ENCODE assay signal across 1 cellular context in the genomic region with DNA sequence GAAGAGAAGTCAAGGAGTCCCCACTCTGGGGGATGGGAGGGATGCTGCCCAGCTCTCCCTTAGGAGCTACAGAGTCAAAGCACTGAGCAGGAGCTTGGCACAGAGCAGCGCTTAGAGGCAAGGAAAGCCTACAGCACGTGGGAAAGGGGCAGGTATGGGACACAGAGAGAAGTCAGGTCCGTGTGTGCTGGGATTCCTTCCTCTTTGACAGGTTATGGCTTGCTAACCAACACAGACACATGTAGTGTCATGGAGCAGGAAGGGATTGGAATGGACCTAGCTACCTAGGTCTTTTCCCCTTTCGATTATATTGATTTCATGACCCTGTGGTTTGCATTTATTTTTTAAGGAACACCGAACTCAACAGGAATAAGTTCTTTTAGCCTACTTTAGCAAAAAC.
TF ChIP-seq lines count a peak whose summit lies in the region.

No MANE protein-coding gene starts in this region.

TF ChIP-seq in GM23338, 12 proteins besides CTCF, POLR2A, EP300 and RAD21:
- TF ChIP-seq, protein P1, sequence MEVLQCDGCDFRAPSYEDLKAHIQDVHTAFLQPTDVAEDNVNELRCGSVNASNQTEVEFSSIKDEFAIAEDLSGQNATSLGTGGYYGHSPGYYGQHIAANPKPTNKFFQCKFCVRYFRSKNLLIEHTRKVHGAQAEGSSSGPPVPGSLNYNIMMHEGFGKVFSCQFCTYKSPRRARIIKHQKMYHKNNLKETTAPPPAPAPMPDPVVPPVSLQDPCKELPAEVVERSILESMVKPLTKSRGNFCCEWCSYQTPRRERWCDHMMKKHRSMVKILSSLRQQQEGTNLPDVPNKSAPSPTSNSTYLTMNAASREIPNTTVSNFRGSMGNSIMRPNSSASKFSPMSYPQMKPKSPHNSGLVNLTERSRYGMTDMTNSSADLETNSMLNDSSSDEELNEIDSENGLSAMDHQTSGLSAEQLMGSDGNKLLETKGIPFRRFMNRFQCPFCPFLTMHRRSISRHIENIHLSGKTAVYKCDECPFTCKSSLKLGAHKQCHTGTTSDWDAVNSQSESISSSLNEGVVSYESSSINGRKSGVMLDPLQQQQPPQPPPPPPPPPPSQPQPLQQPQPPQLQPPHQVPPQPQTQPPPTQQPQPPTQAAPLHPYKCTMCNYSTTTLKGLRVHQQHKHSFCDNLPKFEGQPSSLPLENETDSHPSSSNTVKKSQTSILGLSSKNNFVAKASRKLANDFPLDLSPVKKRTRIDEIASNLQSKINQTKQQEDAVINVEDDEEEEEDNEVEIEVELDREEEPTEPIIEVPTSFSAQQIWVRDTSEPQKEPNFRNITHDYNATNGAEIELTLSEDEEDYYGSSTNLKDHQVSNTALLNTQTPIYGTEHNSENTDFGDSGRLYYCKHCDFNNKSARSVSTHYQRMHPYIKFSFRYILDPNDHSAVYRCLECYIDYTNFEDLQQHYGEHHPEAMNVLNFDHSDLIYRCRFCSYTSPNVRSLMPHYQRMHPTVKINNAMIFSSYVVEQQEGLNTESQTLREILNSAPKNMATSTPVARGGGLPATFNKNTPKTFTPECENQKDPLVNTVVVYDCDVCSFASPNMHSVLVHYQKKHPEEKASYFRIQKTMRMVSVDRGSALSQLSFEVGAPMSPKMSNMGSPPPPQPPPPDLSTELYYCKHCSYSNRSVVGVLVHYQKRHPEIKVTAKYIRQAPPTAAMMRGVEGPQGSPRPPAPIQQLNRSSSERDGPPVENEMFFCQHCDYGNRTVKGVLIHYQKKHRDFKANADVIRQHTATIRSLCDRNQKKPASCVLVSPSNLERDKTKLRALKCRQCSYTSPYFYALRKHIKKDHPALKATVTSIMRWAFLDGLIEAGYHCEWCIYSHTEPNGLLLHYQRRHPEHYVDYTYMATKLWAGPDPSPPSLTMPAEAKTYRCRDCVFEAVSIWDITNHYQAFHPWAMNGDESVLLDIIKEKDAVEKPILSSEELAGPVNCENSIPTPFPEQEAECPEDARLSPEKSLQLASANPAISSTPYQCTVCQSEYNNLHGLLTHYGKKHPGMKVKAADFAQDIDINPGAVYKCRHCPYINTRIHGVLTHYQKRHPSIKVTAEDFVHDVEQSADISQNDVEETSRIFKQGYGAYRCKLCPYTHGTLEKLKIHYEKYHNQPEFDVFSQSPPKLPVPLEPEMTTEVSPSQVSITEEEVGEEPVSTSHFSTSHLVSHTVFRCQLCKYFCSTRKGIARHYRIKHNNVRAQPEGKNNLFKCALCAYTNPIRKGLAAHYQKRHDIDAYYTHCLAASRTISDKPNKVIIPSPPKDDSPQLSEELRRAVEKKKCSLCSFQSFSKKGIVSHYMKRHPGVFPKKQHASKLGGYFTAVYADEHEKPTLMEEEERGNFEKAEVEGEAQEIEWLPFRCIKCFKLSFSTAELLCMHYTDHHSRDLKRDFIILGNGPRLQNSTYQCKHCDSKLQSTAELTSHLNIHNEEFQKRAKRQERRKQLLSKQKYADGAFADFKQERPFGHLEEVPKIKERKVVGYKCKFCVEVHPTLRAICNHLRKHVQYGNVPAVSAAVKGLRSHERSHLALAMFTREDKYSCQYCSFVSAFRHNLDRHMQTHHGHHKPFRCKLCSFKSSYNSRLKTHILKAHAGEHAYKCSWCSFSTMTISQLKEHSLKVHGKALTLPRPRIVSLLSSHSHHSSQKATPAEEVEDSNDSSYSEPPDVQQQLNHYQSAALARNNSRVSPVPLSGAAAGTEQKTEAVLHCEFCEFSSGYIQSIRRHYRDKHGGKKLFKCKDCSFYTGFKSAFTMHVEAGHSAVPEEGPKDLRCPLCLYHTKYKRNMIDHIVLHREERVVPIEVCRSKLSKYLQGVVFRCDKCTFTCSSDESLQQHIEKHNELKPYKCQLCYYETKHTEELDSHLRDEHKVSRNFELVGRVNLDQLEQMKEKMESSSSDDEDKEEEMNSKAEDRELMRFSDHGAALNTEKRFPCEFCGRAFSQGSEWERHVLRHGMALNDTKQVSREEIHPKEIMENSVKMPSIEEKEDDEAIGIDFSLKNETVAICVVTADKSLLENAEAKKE (CRISPR knock-in tag; IDR thresholded peaks at IDR 0.05): no peak
- no peak for TF ChIP-seq ZNF331 (CRISPR knock-in tag; IDR thresholded peaks at IDR 0.05; ENCODE audit: low read depth)
- no peak for TF ChIP-seq NANOG (IDR thresholded peaks at IDR 0.05; ENCODE audit: borderline replicate concordance)
- no peak for TF ChIP-seq STAT1 (IDR thresholded peaks at IDR 0.05; ENCODE audit: unreplicated experiment)
- no peak for TF ChIP-seq EZH2 (IDR thresholded peaks at IDR 0.05; ENCODE audit: low read depth, unreplicated experiment)
- TF ChIP-seq, protein P2, sequence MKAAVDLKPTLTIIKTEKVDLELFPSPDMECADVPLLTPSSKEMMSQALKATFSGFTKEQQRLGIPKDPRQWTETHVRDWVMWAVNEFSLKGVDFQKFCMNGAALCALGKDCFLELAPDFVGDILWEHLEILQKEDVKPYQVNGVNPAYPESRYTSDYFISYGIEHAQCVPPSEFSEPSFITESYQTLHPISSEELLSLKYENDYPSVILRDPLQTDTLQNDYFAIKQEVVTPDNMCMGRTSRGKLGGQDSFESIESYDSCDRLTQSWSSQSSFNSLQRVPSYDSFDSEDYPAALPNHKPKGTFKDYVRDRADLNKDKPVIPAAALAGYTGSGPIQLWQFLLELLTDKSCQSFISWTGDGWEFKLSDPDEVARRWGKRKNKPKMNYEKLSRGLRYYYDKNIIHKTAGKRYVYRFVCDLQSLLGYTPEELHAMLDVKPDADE (IDR thresholded peaks at IDR 0.05): no peak
- TF ChIP-seq EZH2phosphoT487 (IDR thresholded peaks at IDR 0.05; ENCODE audit: unreplicated experiment): no peak
- TF ChIP-seq CREB1 (CRISPR knock-in tag; IDR thresholded peaks at IDR 0.05; ENCODE audit: low read depth): no peak
- TF ChIP-seq ZNF114 (CRISPR knock-in tag; IDR thresholded peaks at IDR 0.05): no peak
- TF ChIP-seq POLR2AphosphoS5 (IDR thresholded peaks at IDR 0.05; ENCODE audit: low read depth): no peak
- TF ChIP-seq, protein P3, sequence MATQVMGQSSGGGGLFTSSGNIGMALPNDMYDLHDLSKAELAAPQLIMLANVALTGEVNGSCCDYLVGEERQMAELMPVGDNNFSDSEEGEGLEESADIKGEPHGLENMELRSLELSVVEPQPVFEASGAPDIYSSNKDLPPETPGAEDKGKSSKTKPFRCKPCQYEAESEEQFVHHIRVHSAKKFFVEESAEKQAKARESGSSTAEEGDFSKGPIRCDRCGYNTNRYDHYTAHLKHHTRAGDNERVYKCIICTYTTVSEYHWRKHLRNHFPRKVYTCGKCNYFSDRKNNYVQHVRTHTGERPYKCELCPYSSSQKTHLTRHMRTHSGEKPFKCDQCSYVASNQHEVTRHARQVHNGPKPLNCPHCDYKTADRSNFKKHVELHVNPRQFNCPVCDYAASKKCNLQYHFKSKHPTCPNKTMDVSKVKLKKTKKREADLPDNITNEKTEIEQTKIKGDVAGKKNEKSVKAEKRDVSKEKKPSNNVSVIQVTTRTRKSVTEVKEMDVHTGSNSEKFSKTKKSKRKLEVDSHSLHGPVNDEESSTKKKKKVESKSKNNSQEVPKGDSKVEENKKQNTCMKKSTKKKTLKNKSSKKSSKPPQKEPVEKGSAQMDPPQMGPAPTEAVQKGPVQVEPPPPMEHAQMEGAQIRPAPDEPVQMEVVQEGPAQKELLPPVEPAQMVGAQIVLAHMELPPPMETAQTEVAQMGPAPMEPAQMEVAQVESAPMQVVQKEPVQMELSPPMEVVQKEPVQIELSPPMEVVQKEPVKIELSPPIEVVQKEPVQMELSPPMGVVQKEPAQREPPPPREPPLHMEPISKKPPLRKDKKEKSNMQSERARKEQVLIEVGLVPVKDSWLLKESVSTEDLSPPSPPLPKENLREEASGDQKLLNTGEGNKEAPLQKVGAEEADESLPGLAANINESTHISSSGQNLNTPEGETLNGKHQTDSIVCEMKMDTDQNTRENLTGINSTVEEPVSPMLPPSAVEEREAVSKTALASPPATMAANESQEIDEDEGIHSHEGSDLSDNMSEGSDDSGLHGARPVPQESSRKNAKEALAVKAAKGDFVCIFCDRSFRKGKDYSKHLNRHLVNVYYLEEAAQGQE (IDR thresholded peaks at IDR 0.05; ENCODE audit: unreplicated experiment): no peak
- no peak for TF ChIP-seq JUNB (IDR thresholded peaks at IDR 0.05; ENCODE audit: unreplicated experiment)
TF ChIP-seq in GM23338: peak in this region for 0.
